Comparison of ENCODE assay signal across 23 cellular contexts in genomic region chr9:137813651-137814415, GRCh38.
DNase-seq lines count a peak whose midpoint lies in the region; ATAC-seq and TF ChIP-seq lines count a peak whose summit lies in the region.
"Had no signal": no experiment of that assay in that cellular context is flagged by ENCODE, and none has a peak within 500 bp of the region (broad histone marks: within the 10 kb centered on the region; RNA-seq: fewer than 3 reads in every experiment).

No MANE protein-coding gene starts in this region.

- no peak for TF ChIP-seq CTCF in foreskin keratinocyte (conservative IDR thresholded peaks at IDR 0.05)

- H3K27ac Mint-ChIP-seq in stimulated activated naive B cell treated with anti-CD40 and anti-IgM and Interleukin-4, amounts not matched to agents 10 μg/mL and 1 μg/mL and 100 μg/mL, for 72 hours, result peak overlapping the region; percentile 84
- no peak overlapping the region for H3K27ac Mint-ChIP-seq in activated CD4-positive, alpha-beta memory T cell treated with anti-CD3 and anti-CD28 coated beads, Interleukin-2, amount 10 ng/mL, durations not matched to agents 7 days and 5 days
- no peak overlapping the region for H3K27ac Mint-ChIP-seq in activated T-cell treated with anti-CD3 and anti-CD28 coated beads, Interleukin-2, amount 50 U/mL, for 72 hours
- H3K27ac Mint-ChIP-seq: dendritic cell treated with granulocyte-macrophage colony-stimulating factor and Interleukin-4, amounts not matched to agents 40 ng/mL and 50 ng/mL, for 4 days; nephron had no signal

- POLR2A ChIA-PET in activated CD4-positive, alpha-beta memory T cell treated with anti-CD3 and anti-CD28 coated beads, Interleukin-2, amount 10 ng/mL, durations not matched to agents 7 days and 5 days (lab: Charles Lee), result no interaction called here

- H3K4me1 Mint-ChIP-seq in stimulated activated naive B cell treated with anti-CD40 and anti-IgM and Interleukin-4, amounts not matched to agents 10 μg/mL and 1 μg/mL and 100 μg/mL, for 72 hours, result peaks cover 21 to 25% of the 10 kb centered on the region in 2 donors
- no peaks in the 10 kb centered on the region for H3K4me1 Mint-ChIP-seq in activated CD4-positive, alpha-beta memory T cell treated with anti-CD3 and anti-CD28 coated beads, Interleukin-2, amount 10 ng/mL, durations not matched to agents 7 days and 5 days
- H3K4me1 Mint-ChIP-seq in activated T-cell treated with anti-CD3 and anti-CD28 coated beads, Interleukin-2, amount 50 U/mL, for 72 hours (ENCODE audit: low read depth), result no peaks in the 10 kb centered on the region
- H3K4me1 Mint-ChIP-seq: activated T-helper 17 cell treated with anti-CD3 and anti-CD28 coated beads, Interleukin-2, amount 50 U/mL, for 72 hours; nephron had no signal

- no peaks in the 10 kb centered on the region for H3K27me3 Mint-ChIP-seq in stimulated activated naive B cell treated with anti-CD40 and anti-IgM and Interleukin-4, amounts not matched to agents 10 μg/mL and 1 μg/mL and 100 μg/mL, for 72 hours
- no peaks in the 10 kb centered on the region for H3K27me3 Mint-ChIP-seq in activated CD4-positive, alpha-beta memory T cell treated with anti-CD3 and anti-CD28 coated beads, Interleukin-2, amount 10 ng/mL, durations not matched to agents 7 days and 5 days
- no peaks in the 10 kb centered on the region for H3K27me3 Mint-ChIP-seq in activated T-cell treated with anti-CD3 and anti-CD28 coated beads, Interleukin-2, amount 50 U/mL, for 72 hours (ENCODE audit: low read depth)
- H3K27me3 Mint-ChIP-seq: activated T-helper 17 cell treated with anti-CD3 and anti-CD28 coated beads, Interleukin-2, amount 50 U/mL, for 72 hours; dendritic cell treated with granulocyte-macrophage colony-stimulating factor and Interleukin-4, amounts not matched to agents 40 ng/mL and 50 ng/mL, for 4 days had no signal

- H3K36me3 Mint-ChIP-seq in stimulated activated naive B cell treated with anti-CD40 and anti-IgM and Interleukin-4, amounts not matched to agents 10 μg/mL and 1 μg/mL and 100 μg/mL, for 72 hours, result peaks cover 54 to 64% of the 10 kb centered on the region in 2 donors
- H3K36me3 Mint-ChIP-seq in activated CD4-positive, alpha-beta memory T cell treated with anti-CD3 and anti-CD28 coated beads, Interleukin-2, amount 10 ng/mL, durations not matched to agents 7 days and 5 days (ENCODE audit: low read depth), result peaks cover 45% of the 10 kb centered on the region
- peaks cover 16% of the 10 kb centered on the region in 2 donors for H3K36me3 Mint-ChIP-seq in activated T-cell treated with anti-CD3 and anti-CD28 coated beads, Interleukin-2, amount 50 U/mL, for 72 hours (ENCODE audit: insufficient read depth in 2 of 2)

- ATAC-seq in foreskin keratinocyte (peak; percentile 89), GM18873 (IDR thresholded peaks at IDR 0.05; ENCODE audit: low FRiP score, unreplicated experiment) (no peak)
- no peak for ATAC-seq in stimulated activated naive B cell treated with anti-CD40 and anti-IgM and Interleukin-4, amounts not matched to agents 10 μg/mL and 1 μg/mL and 100 μg/mL, for 72 hours (replicated peaks)
- ATAC-seq in activated T-cell treated with anti-CD3 and anti-CD28 coated beads, Interleukin-2, amount 50 U/mL, for 72 hours (replicated peaks in 1 of 2), result no peak
- ATAC-seq: activated T-helper 17 cell treated with anti-CD3 and anti-CD28 coated beads, Interleukin-2, amount 50 U/mL, for 72 hours; left cardiac atrium; right lobe of liver had no signal

- CTCF ChIA-PET in activated CD4-positive, alpha-beta memory T cell treated with anti-CD3 and anti-CD28 coated beads, Interleukin-2, amount 10 ng/mL, durations not matched to agents 7 days and 5 days (lab: Charles Lee), result no interaction called here

- H3K4me3 Mint-ChIP-seq in stimulated activated naive B cell treated with anti-CD40 and anti-IgM and Interleukin-4, amounts not matched to agents 10 μg/mL and 1 μg/mL and 100 μg/mL, for 72 hours, result no peak overlapping the region
- H3K4me3 Mint-ChIP-seq in activated CD4-positive, alpha-beta memory T cell treated with anti-CD3 and anti-CD28 coated beads, Interleukin-2, amount 10 ng/mL, durations not matched to agents 7 days and 5 days, result no peak overlapping the region
- H3K4me3 Mint-ChIP-seq in activated T-cell treated with anti-CD3 and anti-CD28 coated beads, Interleukin-2, amount 50 U/mL, for 72 hours, result no peak overlapping the region
- H3K4me3 Mint-ChIP-seq: activated T-helper 17 cell treated with anti-CD3 and anti-CD28 coated beads, Interleukin-2, amount 50 U/mL, for 72 hours; dendritic cell treated with granulocyte-macrophage colony-stimulating factor and Interleukin-4, amounts not matched to agents 40 ng/mL and 50 ng/mL, for 4 days; nephron had no signal

- H3K27me3 ChIP-seq in foreskin keratinocyte, result no peaks in the 10 kb centered on the region
- H3K27me3 ChIP-seq: adrenal gland, pancreas, right lobe of liver, uterus had no signal

- no peak overlapping the region for H3K27ac ChIP-seq in foreskin keratinocyte
- H3K27ac ChIP-seq: adrenal gland, pancreas, right lobe of liver, SK-N-MC, uterus had no signal

- DNase-seq in NCI-H187 (lab: John Stamatoyannopoulos, UW), result peak; percentile 7 to 76
- peak; percentile 77 for DNase-seq in NCI-H2171 treated with DMSO at 0.1 percent for 48 hours (lab: John Stamatoyannopoulos, UW)
- DNase-seq in foreskin keratinocyte, result peak; percentile 84 to 92
- no peak for DNase-seq in stimulated activated naive B cell treated with anti-CD40 and anti-IgM and Interleukin-4, amounts not matched to agents 10 μg/mL and 1 μg/mL and 100 μg/mL, for 72 hours
- no peak for DNase-seq in activated CD4-positive, alpha-beta memory T cell treated with anti-CD3 and anti-CD28 coated beads, Interleukin-2, amount 10 ng/mL, durations not matched to agents 7 days and 5 days
- no peak for DNase-seq in activated T-cell treated with anti-CD3 and anti-CD28 coated beads, Interleukin-2, amount 50 U/mL, for 72 hours
- DNase-seq: activated CD4-positive, alpha-beta T cell treated with anti-CD3 and anti-CD28 coated beads, Interleukin-2, amount 50 U/mL, for 1 hour; adrenal gland; DMS 273 treated with DMSO at 0.1 percent for 48 hours; GDM1; left cardiac atrium; MM.1S; NCI-H1694; NCI-H510A treated with DMSO at 0.1 percent for 48 hours; right lobe of liver; stimulated activated CD4-positive, alpha-beta T cell treated with anti-CD3 and anti-CD28 coated beads, Interleukin-15, amount 100 ng/mL, for 24 hours; uterus had no signal

- no peaks in the 10 kb centered on the region for H3K4me1 ChIP-seq in foreskin keratinocyte
- H3K4me1 ChIP-seq: pancreas, right lobe of liver, uterus had no signal

- peaks cover 0 to 3% of the 10 kb centered on the region in 2 donors for H3K9me3 Mint-ChIP-seq in stimulated activated naive B cell treated with anti-CD40 and anti-IgM and Interleukin-4, amounts not matched to agents 10 μg/mL and 1 μg/mL and 100 μg/mL, for 72 hours
- H3K9me3 Mint-ChIP-seq in activated CD4-positive, alpha-beta memory T cell treated with anti-CD3 and anti-CD28 coated beads, Interleukin-2, amount 10 ng/mL, durations not matched to agents 7 days and 5 days, result peaks cover 15% of the 10 kb centered on the region
- H3K9me3 Mint-ChIP-seq in activated T-cell treated with anti-CD3 and anti-CD28 coated beads, Interleukin-2, amount 50 U/mL, for 72 hours, result no peaks in the 10 kb centered on the region
- H3K9me3 Mint-ChIP-seq: activated T-helper 17 cell treated with anti-CD3 and anti-CD28 coated beads, Interleukin-2, amount 50 U/mL, for 72 hours had no signal

Comparison
In these comparisons a context has a peak if more than half of its experiments do, and no peak if none do; other contexts are left out.
1. DNase-seq: peak in NCI-H187 (2 of 2), NCI-H2171 treated with DMSO at 0.1 percent for 48 hours (single experiment) and foreskin keratinocyte (2 of 2); none in stimulated activated naive B cell treated with anti-CD40 and anti-IgM and Interleukin-4, amounts not matched to agents 10 μg/mL and 1 μg/mL and 100 μg/mL, for 72 hours (single experiment), activated CD4-positive, alpha-beta memory T cell treated with anti-CD3 and anti-CD28 coated beads, Interleukin-2, amount 10 ng/mL, durations not matched to agents 7 days and 5 days (single experiment) and activated T-cell treated with anti-CD3 and anti-CD28 coated beads, Interleukin-2, amount 50 U/mL, for 72 hours (0 of 2).